In the genomic region with DNA sequence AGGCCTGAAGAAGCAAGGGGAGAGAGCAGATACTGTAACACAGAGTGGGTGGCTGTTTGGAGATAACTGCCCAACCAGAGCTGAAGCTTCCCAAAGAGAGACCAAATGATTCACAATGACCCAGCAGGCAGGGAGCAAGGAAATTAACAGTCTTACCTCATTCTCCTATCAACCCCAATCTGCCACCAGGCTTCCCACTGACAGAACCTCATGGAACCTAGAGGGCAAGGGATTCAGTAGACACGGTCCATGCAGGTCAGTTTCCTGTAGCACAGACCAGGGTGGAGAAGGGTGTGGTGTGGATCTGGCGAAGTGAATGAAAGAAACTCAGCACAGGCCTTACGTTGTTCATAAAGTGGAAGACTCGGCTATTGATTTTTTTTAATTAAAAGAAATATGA, we compare ENCODE assay signal across 1 cellular context.
TF ChIP-seq lines count a peak whose summit lies in the region.

No MANE protein-coding gene starts in this region.

TF ChIP-seq in HepG2, 621 proteins besides CTCF, POLR2A, EP300 and RAD21 (continued from another document):
- TF ChIP-seq, protein P1, sequence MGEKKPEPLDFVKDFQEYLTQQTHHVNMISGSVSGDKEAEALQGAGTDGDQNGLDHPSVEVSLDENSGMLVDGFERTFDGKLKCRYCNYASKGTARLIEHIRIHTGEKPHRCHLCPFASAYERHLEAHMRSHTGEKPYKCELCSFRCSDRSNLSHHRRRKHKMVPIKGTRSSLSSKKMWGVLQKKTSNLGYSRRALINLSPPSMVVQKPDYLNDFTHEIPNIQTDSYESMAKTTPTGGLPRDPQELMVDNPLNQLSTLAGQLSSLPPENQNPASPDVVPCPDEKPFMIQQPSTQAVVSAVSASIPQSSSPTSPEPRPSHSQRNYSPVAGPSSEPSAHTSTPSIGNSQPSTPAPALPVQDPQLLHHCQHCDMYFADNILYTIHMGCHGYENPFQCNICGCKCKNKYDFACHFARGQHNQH (CRISPR knock-in tag; IDR thresholded peaks at IDR 0.05): no peak
- TF ChIP-seq ZNF3 (CRISPR knock-in tag; IDR thresholded peaks at IDR 0.05): no peak
- peak; percentile 49 for TF ChIP-seq SALL1 (CRISPR knock-in tag; IDR thresholded peaks at IDR 0.05)
- TF ChIP-seq KDM2A (CRISPR knock-in tag; IDR thresholded peaks at IDR 0.05; ENCODE audit: borderline replicate concordance, low read depth): no peak
- TF ChIP-seq, protein P2, sequence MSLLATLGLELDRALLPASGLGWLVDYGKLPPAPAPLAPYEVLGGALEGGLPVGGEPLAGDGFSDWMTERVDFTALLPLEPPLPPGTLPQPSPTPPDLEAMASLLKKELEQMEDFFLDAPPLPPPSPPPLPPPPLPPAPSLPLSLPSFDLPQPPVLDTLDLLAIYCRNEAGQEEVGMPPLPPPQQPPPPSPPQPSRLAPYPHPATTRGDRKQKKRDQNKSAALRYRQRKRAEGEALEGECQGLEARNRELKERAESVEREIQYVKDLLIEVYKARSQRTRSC (CRISPR knock-in tag; IDR thresholded peaks at IDR 0.05; ENCODE audit: low read depth): no peak
- TF ChIP-seq MAFF (IDR thresholded peaks at IDR 0.05; ENCODE audit: low read depth, low read length): no peak
- no peak for TF ChIP-seq PITX1 (CRISPR knock-in tag; IDR thresholded peaks at IDR 0.05)
- no peak for TF ChIP-seq RBM39 (IDR thresholded peaks at IDR 0.05; ENCODE audit: low read depth, low read length, poor library complexity, severe bottlenecking)
- TF ChIP-seq, protein P3, sequence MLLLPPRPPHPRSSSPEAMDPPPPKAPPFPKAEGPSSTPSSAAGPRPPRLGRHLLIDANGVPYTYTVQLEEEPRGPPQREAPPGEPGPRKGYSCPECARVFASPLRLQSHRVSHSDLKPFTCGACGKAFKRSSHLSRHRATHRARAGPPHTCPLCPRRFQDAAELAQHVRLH (CRISPR knock-in tag; IDR thresholded peaks at IDR 0.05; ENCODE audit: borderline replicate concordance, low read depth): 0 out of 2 replicates have a peak, but pooled peaks have one; percentile 9
- no peak for TF ChIP-seq SOX5 (CRISPR knock-in tag; IDR thresholded peaks at IDR 0.05; ENCODE audit: borderline replicate concordance)
- TF ChIP-seq ZIK1 (CRISPR knock-in tag; IDR thresholded peaks at IDR 0.05; ENCODE audit: borderline replicate concordance, low read depth): no peak
- TF ChIP-seq, protein P4, sequence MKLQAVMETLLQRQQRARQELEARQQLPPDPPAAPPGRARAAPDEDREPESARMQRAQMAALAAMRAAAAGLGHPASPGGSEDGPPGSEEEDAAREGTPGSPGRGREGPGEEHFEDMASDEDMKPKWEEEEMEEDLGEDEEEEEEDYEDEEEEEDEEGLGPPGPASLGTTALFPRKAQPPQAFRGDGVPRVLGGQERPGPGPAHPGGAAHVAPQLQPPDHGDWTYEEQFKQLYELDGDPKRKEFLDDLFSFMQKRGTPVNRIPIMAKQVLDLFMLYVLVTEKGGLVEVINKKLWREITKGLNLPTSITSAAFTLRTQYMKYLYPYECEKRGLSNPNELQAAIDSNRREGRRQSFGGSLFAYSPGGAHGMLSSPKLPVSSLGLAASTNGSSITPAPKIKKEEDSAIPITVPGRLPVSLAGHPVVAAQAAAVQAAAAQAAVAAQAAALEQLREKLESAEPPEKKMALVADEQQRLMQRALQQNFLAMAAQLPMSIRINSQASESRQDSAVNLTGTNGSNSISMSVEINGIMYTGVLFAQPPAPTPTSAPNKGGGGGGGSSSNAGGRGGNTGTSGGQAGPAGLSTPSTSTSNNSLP (IDR thresholded peaks at IDR 0.05; ENCODE audit: low read depth, low read length): no peak
- TF ChIP-seq, protein P5, sequence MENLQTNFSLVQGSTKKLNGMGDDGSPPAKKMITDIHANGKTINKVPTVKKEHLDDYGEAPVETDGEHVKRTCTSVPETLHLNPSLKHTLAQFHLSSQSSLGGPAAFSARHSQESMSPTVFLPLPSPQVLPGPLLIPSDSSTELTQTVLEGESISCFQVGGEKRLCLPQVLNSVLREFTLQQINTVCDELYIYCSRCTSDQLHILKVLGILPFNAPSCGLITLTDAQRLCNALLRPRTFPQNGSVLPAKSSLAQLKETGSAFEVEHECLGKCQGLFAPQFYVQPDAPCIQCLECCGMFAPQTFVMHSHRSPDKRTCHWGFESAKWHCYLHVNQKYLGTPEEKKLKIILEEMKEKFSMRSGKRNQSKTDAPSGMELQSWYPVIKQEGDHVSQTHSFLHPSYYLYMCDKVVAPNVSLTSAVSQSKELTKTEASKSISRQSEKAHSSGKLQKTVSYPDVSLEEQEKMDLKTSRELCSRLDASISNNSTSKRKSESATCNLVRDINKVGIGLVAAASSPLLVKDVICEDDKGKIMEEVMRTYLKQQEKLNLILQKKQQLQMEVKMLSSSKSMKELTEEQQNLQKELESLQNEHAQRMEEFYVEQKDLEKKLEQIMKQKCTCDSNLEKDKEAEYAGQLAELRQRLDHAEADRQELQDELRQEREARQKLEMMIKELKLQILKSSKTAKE (CRISPR knock-in tag; IDR thresholded peaks at IDR 0.05; ENCODE audit: borderline replicate concordance): no peak
- TF ChIP-seq ESRRA (CRISPR knock-in tag; IDR thresholded peaks at IDR 0.05; ENCODE audit: low read depth): no peak
- no peak for TF ChIP-seq ZNF468 (CRISPR knock-in tag; IDR thresholded peaks at IDR 0.05)
- no peak for TF ChIP-seq ZKSCAN8 (CRISPR knock-in tag; IDR thresholded peaks at IDR 0.05; ENCODE audit: borderline replicate concordance)
- TF ChIP-seq ZZZ3 (CRISPR knock-in tag; IDR thresholded peaks at IDR 0.05; ENCODE audit: borderline replicate concordance): no peak
- no peak for TF ChIP-seq RBM22 (optimal IDR thresholded peaks at IDR 0.05; ENCODE audit: low read length)
- no peak for TF ChIP-seq STAT5B (CRISPR knock-in tag; IDR thresholded peaks at IDR 0.05)
- TF ChIP-seq MAFG (CRISPR knock-in tag; IDR thresholded peaks at IDR 0.05): no peak
- no peak for TF ChIP-seq ZBTB8A (CRISPR knock-in tag; IDR thresholded peaks at IDR 0.05; ENCODE audit: borderline replicate concordance, low read depth)
- TF ChIP-seq, protein P6, sequence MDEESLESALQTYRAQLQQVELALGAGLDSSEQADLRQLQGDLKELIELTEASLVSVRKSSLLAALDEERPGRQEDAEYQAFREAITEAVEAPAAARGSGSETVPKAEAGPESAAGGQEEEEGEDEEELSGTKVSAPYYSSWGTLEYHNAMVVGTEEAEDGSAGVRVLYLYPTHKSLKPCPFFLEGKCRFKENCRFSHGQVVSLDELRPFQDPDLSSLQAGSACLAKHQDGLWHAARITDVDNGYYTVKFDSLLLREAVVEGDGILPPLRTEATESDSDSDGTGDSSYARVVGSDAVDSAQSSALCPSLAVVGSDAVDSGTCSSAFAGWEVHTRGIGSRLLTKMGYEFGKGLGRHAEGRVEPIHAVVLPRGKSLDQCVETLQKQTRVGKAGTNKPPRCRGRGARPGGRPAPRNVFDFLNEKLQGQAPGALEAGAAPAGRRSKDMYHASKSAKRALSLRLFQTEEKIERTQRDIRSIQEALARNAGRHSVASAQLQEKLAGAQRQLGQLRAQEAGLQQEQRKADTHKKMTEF (CRISPR knock-in tag; IDR thresholded peaks at IDR 0.05): peak; percentile 11; the same call in 1 of the 2 replicates
- TF ChIP-seq ZNF337 (CRISPR knock-in tag; IDR thresholded peaks at IDR 0.05; ENCODE audit: borderline replicate concordance, low read depth): no peak
- TF ChIP-seq KLF16 (CRISPR knock-in tag; IDR thresholded peaks at IDR 0.05): 0 out of 4 replicates have a peak, but pooled peaks of 1 of the 2 experiments have one; percentile 33
- TF ChIP-seq ZNF558 (CRISPR knock-in tag; IDR thresholded peaks at IDR 0.05; ENCODE audit: borderline replicate concordance): no peak
- TF ChIP-seq HOXA3 (CRISPR knock-in tag; IDR thresholded peaks at IDR 0.05): peak; percentile 11; the same call in 1 of the 2 replicates
